Comparison of ENCODE assay signal across 1 cellular context in the genomic region with DNA sequence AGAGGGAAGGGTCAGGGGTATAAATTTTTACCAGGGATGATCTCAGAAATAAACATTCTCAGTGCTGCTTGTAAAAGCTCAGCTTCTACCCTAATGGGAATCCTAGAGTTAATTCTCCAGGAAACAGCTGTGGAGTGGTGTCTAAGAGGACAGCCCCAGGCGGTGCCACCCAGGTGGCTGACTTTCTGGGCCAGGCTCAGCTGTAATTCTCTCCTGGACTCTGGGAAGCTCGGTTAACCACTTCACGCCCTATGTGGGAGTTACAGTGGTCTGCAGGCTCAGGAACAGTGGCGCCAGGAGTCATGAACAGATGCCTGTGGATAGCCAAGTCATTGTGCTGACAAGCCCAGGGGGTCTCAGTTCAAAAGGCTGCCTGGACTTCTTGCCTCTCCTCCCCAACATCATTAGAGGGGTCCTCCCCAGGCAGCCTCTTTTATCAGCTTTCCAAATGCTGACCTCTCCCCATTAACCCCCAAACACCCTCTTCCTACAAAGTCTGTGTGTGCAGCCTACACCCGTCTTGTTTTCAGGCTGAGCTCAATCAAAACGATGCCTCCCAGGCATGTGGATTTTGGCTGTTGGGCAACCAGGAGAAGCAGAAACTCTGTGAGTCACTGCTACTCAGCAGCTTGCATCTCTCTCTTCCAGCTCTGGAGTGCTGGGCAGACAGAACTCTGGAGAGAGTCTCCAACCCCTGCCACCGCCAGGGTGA.
TF ChIP-seq lines count a peak whose summit lies in the region.

No MANE protein-coding gene starts in this region.

TF ChIP-seq in HEK293, 187 proteins besides CTCF, POLR2A, EP300 and RAD21 (continued from another document and continues in another):
- TF ChIP-seq, protein P1, sequence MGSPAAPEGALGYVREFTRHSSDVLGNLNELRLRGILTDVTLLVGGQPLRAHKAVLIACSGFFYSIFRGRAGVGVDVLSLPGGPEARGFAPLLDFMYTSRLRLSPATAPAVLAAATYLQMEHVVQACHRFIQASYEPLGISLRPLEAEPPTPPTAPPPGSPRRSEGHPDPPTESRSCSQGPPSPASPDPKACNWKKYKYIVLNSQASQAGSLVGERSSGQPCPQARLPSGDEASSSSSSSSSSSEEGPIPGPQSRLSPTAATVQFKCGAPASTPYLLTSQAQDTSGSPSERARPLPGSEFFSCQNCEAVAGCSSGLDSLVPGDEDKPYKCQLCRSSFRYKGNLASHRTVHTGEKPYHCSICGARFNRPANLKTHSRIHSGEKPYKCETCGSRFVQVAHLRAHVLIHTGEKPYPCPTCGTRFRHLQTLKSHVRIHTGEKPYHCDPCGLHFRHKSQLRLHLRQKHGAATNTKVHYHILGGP (tag by site-specific recombination; IDR thresholded peaks at IDR 0.05) = peak; percentile 47; the same call in 1 of the 2 replicates
- TF ChIP-seq ZBTB7A (tag by site-specific recombination; IDR thresholded peaks at IDR 0.05; ENCODE audit: low read depth) = no peak
- no peak for TF ChIP-seq ZNF211 (tag by site-specific recombination; IDR thresholded peaks at IDR 0.05; ENCODE audit: low read depth)
- TF ChIP-seq ZNF280D (tag by site-specific recombination; IDR thresholded peaks at IDR 0.05) = no peak
- no peak for TF ChIP-seq ZNF701 (tag by site-specific recombination; IDR thresholded peaks at IDR 0.05)
- TF ChIP-seq ZNF157 (tag by site-specific recombination; IDR thresholded peaks at IDR 0.05) = no peak
- no peak for TF ChIP-seq ZNF248 (tag by site-specific recombination; IDR thresholded peaks at IDR 0.05)
- TF ChIP-seq ZNF830 (tag by site-specific recombination; IDR thresholded peaks at IDR 0.05; ENCODE audit: low read depth) = no peak
- TF ChIP-seq FEZF1 (tag by site-specific recombination; IDR thresholded peaks at IDR 0.05) = peak; percentile 17; the same call in 1 of the 2 replicates
- no peak for TF ChIP-seq ZNF747 (tag by site-specific recombination; IDR thresholded peaks at IDR 0.05)
- TF ChIP-seq KLF17 (tag by site-specific recombination; IDR thresholded peaks at IDR 0.05) = no peak
- no peak for TF ChIP-seq MZF1 (tag by site-specific recombination; IDR thresholded peaks at IDR 0.05; ENCODE audit: borderline replicate concordance)
- TF ChIP-seq ZNF660 (tag by site-specific recombination; IDR thresholded peaks at IDR 0.05) = no peak
- no peak for TF ChIP-seq ZNF169 (tag by site-specific recombination; IDR thresholded peaks at IDR 0.05)
- TF ChIP-seq BCL11B (tag by site-specific recombination; IDR thresholded peaks at IDR 0.05; ENCODE audit: low read depth) = no peak
- TF ChIP-seq ZBTB21 (tag by site-specific recombination; IDR thresholded peaks at IDR 0.05) = no peak
- TF ChIP-seq ZNF677 (tag by site-specific recombination; IDR thresholded peaks at IDR 0.05) = no peak
- TF ChIP-seq TCF7L2 (IDR thresholded peaks at IDR 0.05; ENCODE audit: borderline replicate concordance, low read depth, low read length) = 0 out of 2 replicates have a peak, but pooled peaks have one; percentile 47
- TF ChIP-seq KLF8 (tag by site-specific recombination; IDR thresholded peaks at IDR 0.05) = no peak
- no peak for TF ChIP-seq ZNF585B (tag by site-specific recombination; IDR thresholded peaks at IDR 0.05)
- peak; percentile 60 for TF ChIP-seq ZFHX2 (tag by site-specific recombination; conservative IDR thresholded peaks at IDR 0.05)
- no peak for TF ChIP-seq ZNF501 (tag by site-specific recombination; IDR thresholded peaks at IDR 0.05)
- no peak for TF ChIP-seq WT1 (tag by site-specific recombination; IDR thresholded peaks at IDR 0.05)
- no peak for TF ChIP-seq ZNF366 (tag by site-specific recombination; conservative IDR thresholded peaks at IDR 0.05)
- TF ChIP-seq KLF10 (tag by site-specific recombination; IDR thresholded peaks at IDR 0.05) = no peak
- TF ChIP-seq ZNF133 (tag by site-specific recombination; IDR thresholded peaks at IDR 0.05) = no peak
- TF ChIP-seq ZNF571 (tag by site-specific recombination; IDR thresholded peaks at IDR 0.05) = no peak
- no peak for TF ChIP-seq ZNF184 (tag by site-specific recombination; IDR thresholded peaks at IDR 0.05)
- TF ChIP-seq MEIS1 (CRISPR knock-in tag; IDR thresholded peaks at IDR 0.05; ENCODE audit: borderline replicate concordance) = no peak
- no peak for TF ChIP-seq ZNF175 (tag by site-specific recombination; IDR thresholded peaks at IDR 0.05)
- TF ChIP-seq ZNF624 (tag by site-specific recombination; IDR thresholded peaks at IDR 0.05) = no peak
- no peak for TF ChIP-seq ZNF433 (tag by site-specific recombination; IDR thresholded peaks at IDR 0.05; ENCODE audit: low read depth)
- TF ChIP-seq ZNF561 (tag by site-specific recombination; IDR thresholded peaks at IDR 0.05; ENCODE audit: borderline replicate concordance) = no peak
- TF ChIP-seq ZNF792 (tag by site-specific recombination; IDR thresholded peaks at IDR 0.05) = no peak
- peak; percentile 78 for TF ChIP-seq ZBTB17 (tag by site-specific recombination; IDR thresholded peaks at IDR 0.05)
- TF ChIP-seq ZNF621 (tag by site-specific recombination; IDR thresholded peaks at IDR 0.05) = no peak
- no peak for TF ChIP-seq ZBTB6 (tag by site-specific recombination; IDR thresholded peaks at IDR 0.05)
- no peak for TF ChIP-seq ZNF549 (tag by site-specific recombination; IDR thresholded peaks at IDR 0.05)
- TF ChIP-seq ZNF23 (tag by site-specific recombination; IDR thresholded peaks at IDR 0.05; ENCODE audit: borderline replicate concordance) = no peak
- no peak for TF ChIP-seq ZNF214 (tag by site-specific recombination; IDR thresholded peaks at IDR 0.05; ENCODE audit: borderline replicate concordance)
- TF ChIP-seq ZBTB20 (tag by site-specific recombination; IDR thresholded peaks at IDR 0.05) = peak; percentile 57; the same call in 1 of the 2 replicates
- TF ChIP-seq ZNF529 (tag by site-specific recombination; IDR thresholded peaks at IDR 0.05; ENCODE audit: insufficient replicate concordance) = no peak
- no peak for TF ChIP-seq ZNF16 (tag by site-specific recombination; IDR thresholded peaks at IDR 0.05; ENCODE audit: low read depth)
- no peak for TF ChIP-seq PRDM2 (tag by site-specific recombination; IDR thresholded peaks at IDR 0.05; ENCODE audit: borderline replicate concordance)
- TF ChIP-seq ZNF449 (tag by site-specific recombination; IDR thresholded peaks at IDR 0.05) = no peak
- peak; percentile 99 for TF ChIP-seq ZIC2 (tag by site-specific recombination; IDR thresholded peaks at IDR 0.05)
- TF ChIP-seq ZNF341 (tag by site-specific recombination; IDR thresholded peaks at IDR 0.05; ENCODE audit: low read depth) = peak; percentile 14; the same call in 1 of the 2 replicates
- TF ChIP-seq ZNF623 (tag by site-specific recombination; IDR thresholded peaks at IDR 0.05) = no peak
- no peak for TF ChIP-seq ZNF629 (tag by site-specific recombination; IDR thresholded peaks at IDR 0.05)
- TF ChIP-seq ZNF423 (tag by site-specific recombination; IDR thresholded peaks at IDR 0.05) = no peak; the same call in 1 of the 2 replicates
- peak; percentile 90 for TF ChIP-seq GLIS1 (tag by site-specific recombination; IDR thresholded peaks at IDR 0.05)
- TF ChIP-seq, protein P2, sequence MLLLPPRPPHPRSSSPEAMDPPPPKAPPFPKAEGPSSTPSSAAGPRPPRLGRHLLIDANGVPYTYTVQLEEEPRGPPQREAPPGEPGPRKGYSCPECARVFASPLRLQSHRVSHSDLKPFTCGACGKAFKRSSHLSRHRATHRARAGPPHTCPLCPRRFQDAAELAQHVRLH (tag by site-specific recombination; IDR thresholded peaks at IDR 0.05) = no peak
- TF ChIP-seq ZSCAN30 (tag by site-specific recombination; IDR thresholded peaks at IDR 0.05) = 0 out of 2 replicates have a peak, but pooled peaks have one; percentile 25
- no peak for TF ChIP-seq ZNF239 (tag by site-specific recombination; IDR thresholded peaks at IDR 0.05)
- peak; percentile 62; the same call in 1 of the 2 replicates for TF ChIP-seq ZNF600 (tag by site-specific recombination; IDR thresholded peaks at IDR 0.05)
- no peak for TF ChIP-seq ZNF837 (tag by site-specific recombination; IDR thresholded peaks at IDR 0.05)
- no peak for TF ChIP-seq ZNF596 (tag by site-specific recombination; IDR thresholded peaks at IDR 0.05)
